17 cellular contexts compared by ENCODE assay signal in genomic region chr5:449151-449550, GRCh38.
"Had no signal": no experiment of that assay in that cellular context is flagged by ENCODE, and none has a peak within 500 bp of the region (broad histone marks: within the 10 kb centered on the region; RNA-seq: fewer than 3 reads in every experiment).

No MANE protein-coding gene starts in this region.

- H3K27ac ChIP-seq: cardiac muscle cell, pancreas, sigmoid colon, thoracic aorta, upper lobe of right lung had no signal

- H3K4me3 Mint-ChIP-seq: activated CD4-positive, alpha-beta memory T cell treated with anti-CD3 and anti-CD28 coated beads, Interleukin-2, amount 10 ng/mL, durations not matched to agents 7 days and 5 days; activated CD8-positive, alpha-beta memory T cell treated with anti-CD3 and anti-CD28 coated beads, Interleukin-2, amount 10 ng/mL, durations not matched to agents 7 days and 5 days; activated naive CD4-positive, alpha-beta T cell treated with anti-CD3 and anti-CD28 coated beads, Interleukin-2, amount 50 U/mL, for 24 hours; effector memory CD8-positive, alpha-beta T cell; immature natural killer cell; naive thymus-derived CD4-positive, alpha-beta T cell; WTC11 had no signal

- H3K27me3 ChIP-seq: cardiac muscle cell, pancreas, sigmoid colon, upper lobe of right lung had no signal

- H3K27me3 Mint-ChIP-seq: activated CD4-positive, alpha-beta memory T cell treated with anti-CD3 and anti-CD28 coated beads, Interleukin-2, amount 10 ng/mL, durations not matched to agents 7 days and 5 days; activated CD8-positive, alpha-beta memory T cell treated with anti-CD3 and anti-CD28 coated beads, Interleukin-2, amount 10 ng/mL, durations not matched to agents 7 days and 5 days; activated naive CD4-positive, alpha-beta T cell treated with anti-CD3 and anti-CD28 coated beads, Interleukin-2, amount 50 U/mL, for 24 hours; effector memory CD8-positive, alpha-beta T cell; naive thymus-derived CD4-positive, alpha-beta T cell had no signal

- DNase-seq: activated CD4-positive, alpha-beta memory T cell treated with anti-CD3 and anti-CD28 coated beads, Interleukin-2, amount 10 ng/mL, durations not matched to agents 7 days and 5 days; activated CD4-positive, alpha-beta T cell treated with anti-CD3 and anti-CD28 coated beads for 4 hours; activated CD8-positive, alpha-beta memory T cell treated with anti-CD3 and anti-CD28 coated beads, Interleukin-2, amount 10 ng/mL, durations not matched to agents 7 days and 5 days; activated gamma-delta T cell; effector memory CD8-positive, alpha-beta T cell; immature natural killer cell; mesenchymal stem cell; stimulated activated CD4-positive, alpha-beta T cell treated with anti-CD3 and anti-CD28 coated beads, Interleukin-4, amount 100 ng/mL, for 4 hours; stimulated activated naive B cell treated with anti-CD40 and anti-IgM and Interleukin-4, amounts not matched to agents 10 μg/mL and 1 μg/mL and 100 μg/mL, for 72 hours had no signal

- H3K9me3 ChIP-seq: pancreas had no signal

- ATAC-seq: activated CD8-positive, alpha-beta memory T cell treated with anti-CD3 and anti-CD28 coated beads, Interleukin-2, amount 10 ng/mL, durations not matched to agents 7 days and 5 days; WTC11 had no signal

- H3K27ac Mint-ChIP-seq: activated CD4-positive, alpha-beta memory T cell treated with anti-CD3 and anti-CD28 coated beads, Interleukin-2, amount 10 ng/mL, durations not matched to agents 7 days and 5 days; activated CD8-positive, alpha-beta memory T cell treated with anti-CD3 and anti-CD28 coated beads, Interleukin-2, amount 10 ng/mL, durations not matched to agents 7 days and 5 days; activated naive CD4-positive, alpha-beta T cell treated with anti-CD3 and anti-CD28 coated beads, Interleukin-2, amount 50 U/mL, for 24 hours; effector memory CD8-positive, alpha-beta T cell; WTC11 had no signal
